ENCODE assay signal across 1 cellular context in genomic region chr2:111626037-111626861, GRCh38.
TF ChIP-seq lines count a peak whose summit lies in the region.

No MANE protein-coding gene starts in this region.

TF ChIP-seq in IMR-90, 13 proteins besides CTCF, POLR2A, EP300 and RAD21:
- TF ChIP-seq RCOR1 (IDR thresholded peaks at IDR 0.05; ENCODE audit: insufficient replicate concordance, low read length): no peak
- TF ChIP-seq NFE2L2 (IDR thresholded peaks at IDR 0.05; ENCODE audit: low read depth, low read length): no peak
- TF ChIP-seq FOS (IDR thresholded peaks at IDR 0.05; ENCODE audit: low read depth, low read length): no peak
- no peak for TF ChIP-seq ELK1 (IDR thresholded peaks at IDR 0.05; ENCODE audit: borderline replicate concordance, low read depth, low read length)
- no peak for TF ChIP-seq CEBPB (IDR thresholded peaks at IDR 0.05; ENCODE audit: low read depth, low read length)
- no peak for TF ChIP-seq RFX5 (IDR thresholded peaks at IDR 0.05; ENCODE audit: low read depth, low read length)
- TF ChIP-seq BHLHE40 (IDR thresholded peaks at IDR 0.05; ENCODE audit: low read depth, low read length): no peak
- no peak for TF ChIP-seq MAFK (IDR thresholded peaks at IDR 0.05; ENCODE audit: low read depth, low read length)
- no peak for TF ChIP-seq SMC3 (IDR thresholded peaks at IDR 0.05; ENCODE audit: low read depth, low read length)
- no peak for TF ChIP-seq USF2 (IDR thresholded peaks at IDR 0.05; ENCODE audit: low read depth, low read length)
- no peak for TF ChIP-seq MXI1 (IDR thresholded peaks at IDR 0.05; ENCODE audit: borderline replicate concordance, low read depth, low read length)
- no peak for TF ChIP-seq CHD1 (IDR thresholded peaks at IDR 0.05; ENCODE audit: low read depth, low read length)
- no peak for TF ChIP-seq MAZ (IDR thresholded peaks at IDR 0.05; ENCODE audit: borderline replicate concordance, low read depth, low read length)
